In the genomic region with DNA sequence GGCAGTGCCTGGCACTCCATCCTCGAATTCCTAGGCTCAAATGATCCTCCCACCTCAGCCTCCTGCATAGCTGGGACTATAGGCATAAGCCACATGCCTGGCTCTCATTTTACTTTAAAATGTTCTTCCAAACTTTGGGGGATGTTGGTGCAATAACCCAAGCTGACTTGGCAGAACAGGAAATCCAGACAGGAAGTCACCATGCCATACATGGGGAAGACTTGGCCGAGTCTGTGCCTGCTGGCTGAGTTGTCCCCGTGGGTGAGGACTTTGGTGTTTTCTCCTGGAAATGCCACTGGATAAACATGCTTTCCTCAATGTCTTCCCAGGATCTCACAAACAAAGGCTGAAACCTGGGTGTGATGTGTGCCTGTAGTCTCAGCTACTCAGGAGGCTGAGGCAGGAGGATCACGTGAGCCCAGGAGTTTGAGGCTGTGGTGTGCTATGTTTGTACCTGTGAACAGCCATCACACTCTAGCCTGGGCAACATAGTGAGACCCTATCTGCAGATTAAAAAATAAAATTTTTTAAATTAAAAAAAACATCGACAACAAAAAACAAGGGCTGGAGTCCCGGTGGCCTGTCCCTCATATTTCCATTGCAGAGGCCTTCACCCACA, we compare ENCODE assay signal across 2 cellular contexts.
TF ChIP-seq lines count a peak whose summit lies in the region.

No MANE protein-coding gene starts in this region.

TF ChIP-seq in HEK293, 187 proteins besides CTCF, POLR2A, EP300 and RAD21:
- TF ChIP-seq HOXD13 (CRISPR knock-in tag; IDR thresholded peaks at IDR 0.05; ENCODE audit: borderline replicate concordance) (no peak), ZNF221 (tag by site-specific recombination; IDR thresholded peaks at IDR 0.05; ENCODE audit: borderline replicate concordance) (no peak), ZNF121 (tag by site-specific recombination; IDR thresholded peaks at IDR 0.05) (peak; percentile 48; the same call in 1 of the 2 replicates), GLIS2 (tag by site-specific recombination; IDR thresholded peaks at IDR 0.05) (no peak), ZNF223 (tag by site-specific recombination; IDR thresholded peaks at IDR 0.05) (no peak), ZNF701 (tag by site-specific recombination; IDR thresholded peaks at IDR 0.05) (no peak), ZNF311 (tag by site-specific recombination; IDR thresholded peaks at IDR 0.05; ENCODE audit: borderline replicate concordance) (no peak)
- TF ChIP-seq, protein P1, sequence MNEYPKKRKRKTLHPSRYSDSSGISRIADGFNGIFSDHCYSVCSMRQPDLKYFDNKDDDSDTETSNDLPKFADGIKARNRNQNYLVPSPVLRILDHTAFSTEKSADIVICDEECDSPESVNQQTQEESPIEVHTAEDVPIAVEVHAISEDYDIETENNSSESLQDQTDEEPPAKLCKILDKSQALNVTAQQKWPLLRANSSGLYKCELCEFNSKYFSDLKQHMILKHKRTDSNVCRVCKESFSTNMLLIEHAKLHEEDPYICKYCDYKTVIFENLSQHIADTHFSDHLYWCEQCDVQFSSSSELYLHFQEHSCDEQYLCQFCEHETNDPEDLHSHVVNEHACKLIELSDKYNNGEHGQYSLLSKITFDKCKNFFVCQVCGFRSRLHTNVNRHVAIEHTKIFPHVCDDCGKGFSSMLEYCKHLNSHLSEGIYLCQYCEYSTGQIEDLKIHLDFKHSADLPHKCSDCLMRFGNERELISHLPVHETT (tag by site-specific recombination; IDR thresholded peaks at IDR 0.05), result no peak

TF ChIP-seq in WTC11, 78 proteins besides CTCF, POLR2A, EP300 and RAD21:
- TF ChIP-seq TP53 (CRISPR knock-in tag; IDR thresholded peaks at IDR 0.05), result no peak
- TF ChIP-seq MXD4 (CRISPR knock-in tag; IDR thresholded peaks at IDR 0.05; ENCODE audit: borderline replicate concordance), result no peak
- TF ChIP-seq ZNF121 (CRISPR knock-in tag; IDR thresholded peaks at IDR 0.05), result 0 out of 2 replicates have a peak, but pooled peaks have one; percentile 58
- TF ChIP-seq, protein P2, sequence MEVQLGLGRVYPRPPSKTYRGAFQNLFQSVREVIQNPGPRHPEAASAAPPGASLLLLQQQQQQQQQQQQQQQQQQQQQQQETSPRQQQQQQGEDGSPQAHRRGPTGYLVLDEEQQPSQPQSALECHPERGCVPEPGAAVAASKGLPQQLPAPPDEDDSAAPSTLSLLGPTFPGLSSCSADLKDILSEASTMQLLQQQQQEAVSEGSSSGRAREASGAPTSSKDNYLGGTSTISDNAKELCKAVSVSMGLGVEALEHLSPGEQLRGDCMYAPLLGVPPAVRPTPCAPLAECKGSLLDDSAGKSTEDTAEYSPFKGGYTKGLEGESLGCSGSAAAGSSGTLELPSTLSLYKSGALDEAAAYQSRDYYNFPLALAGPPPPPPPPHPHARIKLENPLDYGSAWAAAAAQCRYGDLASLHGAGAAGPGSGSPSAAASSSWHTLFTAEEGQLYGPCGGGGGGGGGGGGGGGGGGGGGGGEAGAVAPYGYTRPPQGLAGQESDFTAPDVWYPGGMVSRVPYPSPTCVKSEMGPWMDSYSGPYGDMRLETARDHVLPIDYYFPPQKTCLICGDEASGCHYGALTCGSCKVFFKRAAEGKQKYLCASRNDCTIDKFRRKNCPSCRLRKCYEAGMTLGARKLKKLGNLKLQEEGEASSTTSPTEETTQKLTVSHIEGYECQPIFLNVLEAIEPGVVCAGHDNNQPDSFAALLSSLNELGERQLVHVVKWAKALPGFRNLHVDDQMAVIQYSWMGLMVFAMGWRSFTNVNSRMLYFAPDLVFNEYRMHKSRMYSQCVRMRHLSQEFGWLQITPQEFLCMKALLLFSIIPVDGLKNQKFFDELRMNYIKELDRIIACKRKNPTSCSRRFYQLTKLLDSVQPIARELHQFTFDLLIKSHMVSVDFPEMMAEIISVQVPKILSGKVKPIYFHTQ (CRISPR knock-in tag; IDR thresholded peaks at IDR 0.05), result no peak
- no peak for TF ChIP-seq NR1H2 (CRISPR knock-in tag; IDR thresholded peaks at IDR 0.05)
